ENCODE assay signal across 2 cellular contexts in genomic region chr9:38015267-38015666, GRCh38.
TF ChIP-seq lines count a peak whose summit lies in the region.

No MANE protein-coding gene starts in this region.

TF ChIP-seq in GM23338, 12 proteins besides CTCF, POLR2A, EP300 and RAD21:
- no peak for TF ChIP-seq EZH2phosphoT487 (IDR thresholded peaks at IDR 0.05; ENCODE audit: unreplicated experiment)
- TF ChIP-seq STAT1 (IDR thresholded peaks at IDR 0.05; ENCODE audit: unreplicated experiment): no peak
- TF ChIP-seq POLR2AphosphoS5 (IDR thresholded peaks at IDR 0.05; ENCODE audit: low read depth): no peak
- TF ChIP-seq EZH2 (IDR thresholded peaks at IDR 0.05; ENCODE audit: low read depth, unreplicated experiment): no peak
- TF ChIP-seq, protein P1, sequence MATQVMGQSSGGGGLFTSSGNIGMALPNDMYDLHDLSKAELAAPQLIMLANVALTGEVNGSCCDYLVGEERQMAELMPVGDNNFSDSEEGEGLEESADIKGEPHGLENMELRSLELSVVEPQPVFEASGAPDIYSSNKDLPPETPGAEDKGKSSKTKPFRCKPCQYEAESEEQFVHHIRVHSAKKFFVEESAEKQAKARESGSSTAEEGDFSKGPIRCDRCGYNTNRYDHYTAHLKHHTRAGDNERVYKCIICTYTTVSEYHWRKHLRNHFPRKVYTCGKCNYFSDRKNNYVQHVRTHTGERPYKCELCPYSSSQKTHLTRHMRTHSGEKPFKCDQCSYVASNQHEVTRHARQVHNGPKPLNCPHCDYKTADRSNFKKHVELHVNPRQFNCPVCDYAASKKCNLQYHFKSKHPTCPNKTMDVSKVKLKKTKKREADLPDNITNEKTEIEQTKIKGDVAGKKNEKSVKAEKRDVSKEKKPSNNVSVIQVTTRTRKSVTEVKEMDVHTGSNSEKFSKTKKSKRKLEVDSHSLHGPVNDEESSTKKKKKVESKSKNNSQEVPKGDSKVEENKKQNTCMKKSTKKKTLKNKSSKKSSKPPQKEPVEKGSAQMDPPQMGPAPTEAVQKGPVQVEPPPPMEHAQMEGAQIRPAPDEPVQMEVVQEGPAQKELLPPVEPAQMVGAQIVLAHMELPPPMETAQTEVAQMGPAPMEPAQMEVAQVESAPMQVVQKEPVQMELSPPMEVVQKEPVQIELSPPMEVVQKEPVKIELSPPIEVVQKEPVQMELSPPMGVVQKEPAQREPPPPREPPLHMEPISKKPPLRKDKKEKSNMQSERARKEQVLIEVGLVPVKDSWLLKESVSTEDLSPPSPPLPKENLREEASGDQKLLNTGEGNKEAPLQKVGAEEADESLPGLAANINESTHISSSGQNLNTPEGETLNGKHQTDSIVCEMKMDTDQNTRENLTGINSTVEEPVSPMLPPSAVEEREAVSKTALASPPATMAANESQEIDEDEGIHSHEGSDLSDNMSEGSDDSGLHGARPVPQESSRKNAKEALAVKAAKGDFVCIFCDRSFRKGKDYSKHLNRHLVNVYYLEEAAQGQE (IDR thresholded peaks at IDR 0.05; ENCODE audit: unreplicated experiment): no peak
- TF ChIP-seq ETS1 (IDR thresholded peaks at IDR 0.05): no peak
- no peak for TF ChIP-seq ZNF331 (CRISPR knock-in tag; IDR thresholded peaks at IDR 0.05; ENCODE audit: low read depth)
- no peak for TF ChIP-seq JUNB (IDR thresholded peaks at IDR 0.05; ENCODE audit: unreplicated experiment)
- no peak for TF ChIP-seq NANOG (IDR thresholded peaks at IDR 0.05; ENCODE audit: borderline replicate concordance)
- TF ChIP-seq CREB1 (CRISPR knock-in tag; IDR thresholded peaks at IDR 0.05; ENCODE audit: low read depth): no peak
- TF ChIP-seq ZNF114 (CRISPR knock-in tag; IDR thresholded peaks at IDR 0.05): no peak
- TF ChIP-seq, protein P2, sequence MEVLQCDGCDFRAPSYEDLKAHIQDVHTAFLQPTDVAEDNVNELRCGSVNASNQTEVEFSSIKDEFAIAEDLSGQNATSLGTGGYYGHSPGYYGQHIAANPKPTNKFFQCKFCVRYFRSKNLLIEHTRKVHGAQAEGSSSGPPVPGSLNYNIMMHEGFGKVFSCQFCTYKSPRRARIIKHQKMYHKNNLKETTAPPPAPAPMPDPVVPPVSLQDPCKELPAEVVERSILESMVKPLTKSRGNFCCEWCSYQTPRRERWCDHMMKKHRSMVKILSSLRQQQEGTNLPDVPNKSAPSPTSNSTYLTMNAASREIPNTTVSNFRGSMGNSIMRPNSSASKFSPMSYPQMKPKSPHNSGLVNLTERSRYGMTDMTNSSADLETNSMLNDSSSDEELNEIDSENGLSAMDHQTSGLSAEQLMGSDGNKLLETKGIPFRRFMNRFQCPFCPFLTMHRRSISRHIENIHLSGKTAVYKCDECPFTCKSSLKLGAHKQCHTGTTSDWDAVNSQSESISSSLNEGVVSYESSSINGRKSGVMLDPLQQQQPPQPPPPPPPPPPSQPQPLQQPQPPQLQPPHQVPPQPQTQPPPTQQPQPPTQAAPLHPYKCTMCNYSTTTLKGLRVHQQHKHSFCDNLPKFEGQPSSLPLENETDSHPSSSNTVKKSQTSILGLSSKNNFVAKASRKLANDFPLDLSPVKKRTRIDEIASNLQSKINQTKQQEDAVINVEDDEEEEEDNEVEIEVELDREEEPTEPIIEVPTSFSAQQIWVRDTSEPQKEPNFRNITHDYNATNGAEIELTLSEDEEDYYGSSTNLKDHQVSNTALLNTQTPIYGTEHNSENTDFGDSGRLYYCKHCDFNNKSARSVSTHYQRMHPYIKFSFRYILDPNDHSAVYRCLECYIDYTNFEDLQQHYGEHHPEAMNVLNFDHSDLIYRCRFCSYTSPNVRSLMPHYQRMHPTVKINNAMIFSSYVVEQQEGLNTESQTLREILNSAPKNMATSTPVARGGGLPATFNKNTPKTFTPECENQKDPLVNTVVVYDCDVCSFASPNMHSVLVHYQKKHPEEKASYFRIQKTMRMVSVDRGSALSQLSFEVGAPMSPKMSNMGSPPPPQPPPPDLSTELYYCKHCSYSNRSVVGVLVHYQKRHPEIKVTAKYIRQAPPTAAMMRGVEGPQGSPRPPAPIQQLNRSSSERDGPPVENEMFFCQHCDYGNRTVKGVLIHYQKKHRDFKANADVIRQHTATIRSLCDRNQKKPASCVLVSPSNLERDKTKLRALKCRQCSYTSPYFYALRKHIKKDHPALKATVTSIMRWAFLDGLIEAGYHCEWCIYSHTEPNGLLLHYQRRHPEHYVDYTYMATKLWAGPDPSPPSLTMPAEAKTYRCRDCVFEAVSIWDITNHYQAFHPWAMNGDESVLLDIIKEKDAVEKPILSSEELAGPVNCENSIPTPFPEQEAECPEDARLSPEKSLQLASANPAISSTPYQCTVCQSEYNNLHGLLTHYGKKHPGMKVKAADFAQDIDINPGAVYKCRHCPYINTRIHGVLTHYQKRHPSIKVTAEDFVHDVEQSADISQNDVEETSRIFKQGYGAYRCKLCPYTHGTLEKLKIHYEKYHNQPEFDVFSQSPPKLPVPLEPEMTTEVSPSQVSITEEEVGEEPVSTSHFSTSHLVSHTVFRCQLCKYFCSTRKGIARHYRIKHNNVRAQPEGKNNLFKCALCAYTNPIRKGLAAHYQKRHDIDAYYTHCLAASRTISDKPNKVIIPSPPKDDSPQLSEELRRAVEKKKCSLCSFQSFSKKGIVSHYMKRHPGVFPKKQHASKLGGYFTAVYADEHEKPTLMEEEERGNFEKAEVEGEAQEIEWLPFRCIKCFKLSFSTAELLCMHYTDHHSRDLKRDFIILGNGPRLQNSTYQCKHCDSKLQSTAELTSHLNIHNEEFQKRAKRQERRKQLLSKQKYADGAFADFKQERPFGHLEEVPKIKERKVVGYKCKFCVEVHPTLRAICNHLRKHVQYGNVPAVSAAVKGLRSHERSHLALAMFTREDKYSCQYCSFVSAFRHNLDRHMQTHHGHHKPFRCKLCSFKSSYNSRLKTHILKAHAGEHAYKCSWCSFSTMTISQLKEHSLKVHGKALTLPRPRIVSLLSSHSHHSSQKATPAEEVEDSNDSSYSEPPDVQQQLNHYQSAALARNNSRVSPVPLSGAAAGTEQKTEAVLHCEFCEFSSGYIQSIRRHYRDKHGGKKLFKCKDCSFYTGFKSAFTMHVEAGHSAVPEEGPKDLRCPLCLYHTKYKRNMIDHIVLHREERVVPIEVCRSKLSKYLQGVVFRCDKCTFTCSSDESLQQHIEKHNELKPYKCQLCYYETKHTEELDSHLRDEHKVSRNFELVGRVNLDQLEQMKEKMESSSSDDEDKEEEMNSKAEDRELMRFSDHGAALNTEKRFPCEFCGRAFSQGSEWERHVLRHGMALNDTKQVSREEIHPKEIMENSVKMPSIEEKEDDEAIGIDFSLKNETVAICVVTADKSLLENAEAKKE (CRISPR knock-in tag; IDR thresholded peaks at IDR 0.05): no peak

TF ChIP-seq in endothelial cell of umbilical vein, 7 proteins besides CTCF, POLR2A, EP300 and RAD21:
- TF ChIP-seq JUN (IDR thresholded peaks at IDR 0.05; ENCODE audit: borderline replicate concordance, insufficient read depth, insufficient read length, low read depth) (no peak), POLR2AphosphoS5 (IDR thresholded peaks at IDR 0.05; ENCODE audit: insufficient read depth, low read depth, low read length) (no peak), EZH2 (IDR thresholded peaks at IDR 0.05; ENCODE audit: borderline replicate concordance, low read depth, low read length, severe bottlenecking) (no peak), MAX (IDR thresholded peaks at IDR 0.05; ENCODE audit: insufficient read depth, insufficient read length) (no peak), GATA2 (IDR thresholded peaks at IDR 0.05; ENCODE audit: insufficient read depth, insufficient read length, low read depth, low read length) (no peak), FOS (IDR thresholded peaks at IDR 0.05; ENCODE audit: borderline replicate concordance, insufficient read depth, low read length) (no peak), MYC (IDR thresholded peaks at IDR 0.05; ENCODE audit: low read depth, low read length) (no peak)
